16 cellular contexts compared by ENCODE assay signal in genomic region chr14:103243764-103244737, GRCh38.
A peak's percentile ranks its signal among the peaks of the same experiment; 100 is the strongest.
DNase-seq lines count a peak whose midpoint lies in the region; ATAC-seq, FAIRE-seq and TF ChIP-seq lines count a peak whose summit lies in the region.
"Had no signal": no experiment of that assay in that cellular context is flagged by ENCODE, and none has a peak within 500 bp of the region (broad histone marks: within the 10 kb centered on the region; RNA-seq: fewer than 3 reads in every experiment).

No MANE protein-coding gene starts in this region.

- DNase-seq in Caki2 (ENCODE audit: low read depth), result peak; percentile 71
- DNase-seq in LoVo (ENCODE audit: low spot score), result peak; percentile 78
- peak; percentile 54 for DNase-seq in mammary epithelial cell
- DNase-seq in HepG2 (ENCODE audit: low spot score), result peak; percentile 65
- DNase-seq in GF-D8 (lab: John Stamatoyannopoulos, UW), result no peak
- DNase-seq in hepatic stellate cell (ENCODE audit: low spot score), result no peak
- no peak for DNase-seq in dedifferentiated amniotic fluid mesenchymal stem cell (ENCODE audit: extremely low spot score)
- DNase-seq: adrenal gland, Caco-2, cerebellar nuclear complex, immature natural killer cell, Right ventricle myocardium superior had no signal

- in situ Hi-C loops in Caki2 (cut with HindIII; ENCODE audit: low pct_unique_long_range_greater_than_20kb, low sequenced_read_pairs) (no loop called here), mammary epithelial cell (cut with MboI; ENCODE audit: low sequenced_read_pairs in 2 of 2) (no loop called here), HepG2 (cut with HindIII; ENCODE audit: extremely low pct_ligation_motif_present, low pct_unique_long_range_greater_than_20kb) (no loop called here)

- intact Hi-C loops in mammary epithelial cell (cut with micrococcal nuclease), result no loop called here
- intact Hi-C loops in HepG2 (cut with micrococcal nuclease; ENCODE audit: unreplicated experiment), result no loop called here

- H4K20me1 ChIP-seq in mammary epithelial cell (ENCODE audit: insufficient read depth, low read length), result no peaks in the 10 kb centered on the region
- no peaks in the 10 kb centered on the region for H4K20me1 ChIP-seq in HepG2 (ENCODE audit: insufficient read depth, low read length)

- H3K27ac ChIP-seq in mammary epithelial cell (ENCODE audit: insufficient read depth, low read depth, low read length), result no peak overlapping the region
- peak overlapping the region; percentile 88 for H3K27ac ChIP-seq in HepG2 (ENCODE audit: extremely low read length, insufficient read depth, low read length)
- H3K27ac ChIP-seq: adrenal gland, right atrium auricular region had no signal

- H2AFZ ChIP-seq in mammary epithelial cell (ENCODE audit: low read depth, low read length) (peak overlapping the region; percentile 57), HepG2 (ENCODE audit: low read length) (no peak overlapping the region)

- dilution Hi-C loops in mammary epithelial cell (cut with HindIII; ENCODE audit: low sequenced_read_pairs), result no loop called here

- peak; percentile 70 for FAIRE-seq in HepG2 (lab: Jason Lieb, UNC)
- FAIRE-seq: endometrium had no signal

- H3K36me3 ChIP-seq in mammary epithelial cell (ENCODE audit: insufficient read depth, low read length) (peaks cover 2% of the 10 kb centered on the region), HepG2 (replicated peaks in 1 of 2; ENCODE audit: control insufficient read depth in 1 of 2, insufficient read depth in 2 of 2, low read length in 2 of 2) (no peaks in the 10 kb centered on the region)
- H3K36me3 ChIP-seq: adrenal gland, right atrium auricular region, vagina had no signal

- no peak for TF ChIP-seq RAD21 in HepG2 (CRISPR knock-in tag; IDR thresholded peaks at IDR 0.05)

- H3K4me3 ChIP-seq in mammary epithelial cell (replicated peaks in 1 of 3; ENCODE audit: insufficient read depth in 1 of 3, low read depth in 2 of 3, low read length in 3 of 3), result no peak overlapping the region
- no peak overlapping the region for H3K4me3 ChIP-seq in HepG2 (replicated peaks in 1 of 3; ENCODE audit: insufficient read depth in 1 of 3, low read depth in 2 of 3, low read length in 3 of 3)
- H3K4me3 ChIP-seq: adrenal gland, right atrium auricular region, vagina had no signal

- WGBS in mammary epithelial cell (ENCODE audit: low coverage, missing lambda C conversion rate), result 68% methylated on average over 7 of the region's 7 CpGs
- WGBS in HepG2 (ENCODE audit: low lambda C conversion rate), result 51% methylated on average over 6 of the region's 7 CpGs

- H3K4me1 ChIP-seq in mammary epithelial cell (ENCODE audit: insufficient read depth, low read length) (peaks cover 6% of the 10 kb centered on the region), HepG2 (ENCODE audit: insufficient read depth, low read length) (peaks cover 47% of the 10 kb centered on the region)
- H3K4me1 ChIP-seq: right atrium auricular region had no signal

- CTCF ChIA-PET in mammary epithelial cell (lab: Charles Lee; ENCODE audit: low non-redundant PET), result no interaction called here
- CTCF ChIA-PET in HepG2 (lab: Yijun Ruan, JAX; ENCODE audit: low intra/inter-chr PET ratio, low total read pairs), result no interaction called here

- no peaks in the 10 kb centered on the region for H3K27me3 ChIP-seq in mammary epithelial cell (ENCODE audit: insufficient read depth, low read length)
- H3K27me3 ChIP-seq in HepG2 (ENCODE audit: control insufficient read depth in 1 of 2, insufficient read depth in 2 of 2, low read length in 2 of 2), result no peaks in the 10 kb centered on the region
- H3K27me3 ChIP-seq: adrenal gland, right atrium auricular region, vagina had no signal

- TF ChIP-seq POLR2A in HepG2 (IDR thresholded peaks at IDR 0.05; ENCODE audit: insufficient read depth in 1 of 2, low read depth in 2 of 2, low read length in 2 of 2), result 0 out of 4 replicates have a peak, but pooled peaks have one; percentile 28

- no peaks in the 10 kb centered on the region for H3K79me2 ChIP-seq in mammary epithelial cell (ENCODE audit: insufficient read depth, low read length)
- no peaks in the 10 kb centered on the region for H3K79me2 ChIP-seq in HepG2 (ENCODE audit: insufficient read depth, low read length)

- H3K9me3 ChIP-seq in mammary epithelial cell (replicated peaks; ENCODE audit: insufficient read depth, low read length) (peaks cover 8% of the 10 kb centered on the region), HepG2 (ENCODE audit: low read length) (peaks cover 8% of the 10 kb centered on the region; the same call in 1 of the 2 replicates)
- H3K9me3 ChIP-seq: adrenal gland, vagina had no signal

- H3K4me2 ChIP-seq in mammary epithelial cell (ENCODE audit: insufficient read depth, low read depth, low read length) (no peak overlapping the region), HepG2 (ENCODE audit: low read depth, low read length) (no peak overlapping the region)

- TF ChIP-seq EP300 in HepG2 (IDR thresholded peaks at IDR 0.05; ENCODE audit: low read depth in 2 of 2, low read length in 2 of 2) (peak in 1 of 2 experiments; percentile 39; a peak in 1 of 4 replicates), HepG2 (CRISPR knock-in tag; IDR thresholded peaks at IDR 0.05; ENCODE audit: borderline replicate concordance) (0 out of 2 replicates have a peak, but pooled peaks have one; percentile 19)

- TF ChIP-seq CTCF in mammary epithelial cell (conservative IDR thresholded peaks at IDR 0.05 in 1 of 2, IDR thresholded peaks at IDR 0.05 in 1 of 2; ENCODE audit: extremely low read depth in 1 of 2, insufficient read depth in 1 of 2, low read depth in 1 of 2, low read length in 2 of 2) (no peak), HepG2 (CRISPR knock-in tag; IDR thresholded peaks at IDR 0.05) (no peak)

- H3K9ac ChIP-seq in mammary epithelial cell (ENCODE audit: insufficient read depth, low read length) (no peak overlapping the region), HepG2 (ENCODE audit: insufficient read depth, low read depth, low read length) (peak overlapping the region; percentile 55)

- POLR2A ChIA-PET in HepG2 (lab: Yijun Ruan, JAX), result interaction anchor here (0.6 to 2.5 kb wide), 14 partner anchors 9 to 150 kb away, joined by 3 to 6 read pairs (median 3); partner anchors contain the start of gene EXOC3L4

- peak; percentile 19; the same call in 2 of the 3 replicates for ATAC-seq in HepG2
- ATAC-seq in GM19351 (IDR thresholded peaks at IDR 0.05; ENCODE audit: unreplicated experiment), result no peak

- BruUV-seq in mammary epithelial cell (replicated peaks; lab: Mats Ljungman, UMichigan) (no TSS peak), HepG2 (replicated peaks; lab: Mats Ljungman, UMichigan) (TSS peak; percentile 96)

TF ChIP-seq in HepG2, 621 proteins besides CTCF, POLR2A, EP300 and RAD21 (continues in another document):
- TF ChIP-seq SOX13 (IDR thresholded peaks at IDR 0.05) (no peak), SOX13 (CRISPR knock-in tag; conservative IDR thresholded peaks at IDR 0.05 in 1 of 2, IDR thresholded peaks at IDR 0.05 in 1 of 2) (0 out of 4 replicates have a peak, but pooled peaks of 1 of the 2 experiments have one; percentile 0), ZKSCAN5 (CRISPR knock-in tag; IDR thresholded peaks at IDR 0.05) (0 out of 2 replicates have a peak, but pooled peaks have one; percentile 42), GATAD2A (CRISPR knock-in tag; IDR thresholded peaks at IDR 0.05) (peak; percentile 38; the same call in 1 of the 2 replicates), ZNF292 (CRISPR knock-in tag; IDR thresholded peaks at IDR 0.05; ENCODE audit: borderline replicate concordance, low read depth) (no peak), TBL1XR1 (IDR thresholded peaks at IDR 0.05; ENCODE audit: borderline replicate concordance, low read length, partially characterized antibody) (no peak), ZNF382 (CRISPR knock-in tag; IDR thresholded peaks at IDR 0.05; ENCODE audit: borderline replicate concordance) (no peak), ZNF720 (CRISPR knock-in tag; IDR thresholded peaks at IDR 0.05) (no peak), SRSF9 (IDR thresholded peaks at IDR 0.05; ENCODE audit: borderline replicate concordance, insufficient read depth, low read depth, low read length, poor library complexity, severe bottlenecking) (no peak), MTA3 (CRISPR knock-in tag; IDR thresholded peaks at IDR 0.05) (no peak), ZNF460 (CRISPR knock-in tag; IDR thresholded peaks at IDR 0.05; ENCODE audit: borderline replicate concordance) (no peak), ZMYM4 (CRISPR knock-in tag; IDR thresholded peaks at IDR 0.05) (peak; percentile 36; the same call in 1 of the 2 replicates), RFXAP (CRISPR knock-in tag; IDR thresholded peaks at IDR 0.05; ENCODE audit: borderline replicate concordance) (no peak), POLR2AphosphoS5 (IDR thresholded peaks at IDR 0.05; ENCODE audit: low read depth, low read length) (peak; percentile 65), KLF16 (CRISPR knock-in tag; IDR thresholded peaks at IDR 0.05) (no peak)
- TF ChIP-seq, protein P1, sequence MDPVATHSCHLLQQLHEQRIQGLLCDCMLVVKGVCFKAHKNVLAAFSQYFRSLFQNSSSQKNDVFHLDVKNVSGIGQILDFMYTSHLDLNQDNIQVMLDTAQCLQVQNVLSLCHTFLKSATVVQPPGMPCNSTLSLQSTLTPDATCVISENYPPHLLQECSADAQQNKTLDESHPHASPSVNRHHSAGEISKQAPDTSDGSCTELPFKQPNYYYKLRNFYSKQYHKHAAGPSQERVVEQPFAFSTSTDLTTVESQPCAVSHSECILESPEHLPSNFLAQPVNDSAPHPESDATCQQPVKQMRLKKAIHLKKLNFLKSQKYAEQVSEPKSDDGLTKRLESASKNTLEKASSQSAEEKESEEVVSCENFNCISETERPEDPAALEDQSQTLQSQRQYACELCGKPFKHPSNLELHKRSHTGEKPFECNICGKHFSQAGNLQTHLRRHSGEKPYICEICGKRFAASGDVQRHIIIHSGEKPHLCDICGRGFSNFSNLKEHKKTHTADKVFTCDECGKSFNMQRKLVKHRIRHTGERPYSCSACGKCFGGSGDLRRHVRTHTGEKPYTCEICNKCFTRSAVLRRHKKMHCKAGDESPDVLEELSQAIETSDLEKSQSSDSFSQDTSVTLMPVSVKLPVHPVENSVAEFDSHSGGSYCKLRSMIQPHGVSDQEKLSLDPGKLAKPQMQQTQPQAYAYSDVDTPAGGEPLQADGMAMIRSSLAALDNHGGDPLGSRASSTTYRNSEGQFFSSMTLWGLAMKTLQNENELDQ (CRISPR knock-in tag; IDR thresholded peaks at IDR 0.05; ENCODE audit: borderline replicate concordance), result no peak
- TF ChIP-seq, protein P2, sequence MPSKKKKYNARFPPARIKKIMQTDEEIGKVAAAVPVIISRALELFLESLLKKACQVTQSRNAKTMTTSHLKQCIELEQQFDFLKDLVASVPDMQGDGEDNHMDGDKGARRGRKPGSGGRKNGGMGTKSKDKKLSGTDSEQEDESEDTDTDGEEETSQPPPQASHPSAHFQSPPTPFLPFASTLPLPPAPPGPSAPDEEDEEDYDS (CRISPR knock-in tag; IDR thresholded peaks at IDR 0.05), result peak; percentile 30; the same call in 1 of the 2 replicates
- TF ChIP-seq, protein P3, sequence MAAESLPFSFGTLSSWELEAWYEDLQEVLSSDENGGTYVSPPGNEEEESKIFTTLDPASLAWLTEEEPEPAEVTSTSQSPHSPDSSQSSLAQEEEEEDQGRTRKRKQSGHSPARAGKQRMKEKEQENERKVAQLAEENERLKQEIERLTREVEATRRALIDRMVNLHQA (CRISPR knock-in tag; IDR thresholded peaks at IDR 0.05), result no peak

Comparison
In these comparisons a context has a peak if more than half of its experiments do, and no peak if none do; other contexts are left out.
1. DNase-seq: peak in Caki2 (single experiment), LoVo (single experiment), mammary epithelial cell (single experiment) and HepG2 (single experiment); none in GF-D8 (single experiment), hepatic stellate cell (single experiment) and dedifferentiated amniotic fluid mesenchymal stem cell (single experiment).